8 cellular contexts compared by ENCODE assay signal in the genomic region with DNA sequence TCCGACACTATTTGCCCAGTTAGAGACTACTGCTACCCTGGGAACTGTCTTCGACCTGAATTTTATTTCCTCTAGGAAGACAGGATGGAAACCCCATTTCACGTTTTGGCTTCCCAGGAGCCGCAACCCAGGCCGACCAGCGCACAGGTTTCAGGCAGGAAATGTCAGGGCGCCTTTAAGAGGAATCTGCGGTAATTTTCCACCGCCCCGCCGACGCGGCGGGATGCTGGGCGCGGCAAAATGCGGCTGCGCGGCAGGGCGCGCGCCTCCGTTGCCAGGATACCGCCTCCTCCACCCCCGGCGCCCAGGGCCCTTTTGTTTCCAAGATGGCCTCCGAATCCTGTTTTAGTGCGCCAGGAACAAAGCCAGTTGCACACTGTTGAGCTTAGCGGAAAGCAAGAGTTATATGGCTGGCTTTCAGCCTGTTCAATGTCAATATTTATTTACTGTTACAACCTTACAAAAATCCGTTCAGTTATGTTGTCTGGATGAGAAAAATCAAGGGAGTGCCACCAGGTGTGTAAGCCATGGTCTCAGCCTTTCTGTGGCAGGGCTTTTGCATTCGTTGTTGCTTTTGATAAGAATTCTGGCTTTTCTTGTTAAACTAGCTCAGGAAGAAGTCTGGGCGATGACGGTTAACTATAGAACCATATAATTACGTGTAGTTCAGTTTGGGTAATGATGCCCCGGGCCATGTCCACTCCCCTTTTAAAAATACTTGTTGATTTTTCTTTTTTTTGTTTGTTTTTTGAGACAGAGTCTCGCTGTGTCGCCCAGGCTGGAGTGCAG.
DNase-seq lines count a peak whose midpoint lies in the region; ATAC-seq and TF ChIP-seq lines count a peak whose summit lies in the region.

No MANE protein-coding gene starts in this region.

- intact Hi-C loops in colonic mucosa (cut with DNase I) = no loop called here

- peak overlapping the region; percentile 69 to 86 (median 82) for H3K27ac ChIP-seq in BLaER1 treated with 17β-estradiol and CSF1 and Interleukin-3, amounts not matched to agents 10 nM and 100 nM
- peak overlapping the region; percentile 86 for H3K27ac ChIP-seq in colonic mucosa

- DNase-seq in NCI-H524 (lab: John Stamatoyannopoulos, UW) = peak; percentile 91 to 97
- DNase-seq in activated CD4-positive, alpha-beta T cell treated with anti-CD3 and anti-CD28 coated beads for 48 hours = peak; percentile 90
- peak; percentile 95 for DNase-seq in colonic mucosa
- peak; percentile 95 for DNase-seq in left lobe of liver (ENCODE audit: low spot score)
- peak; percentile 87 to 91 for DNase-seq in stimulated activated CD4-positive, alpha-beta T cell treated with anti-CD3 and anti-CD28 coated beads, Interleukin-2, amount 100 ng/mL, for 24 hours

- peak overlapping the region; percentile 43 to 69 (median 58) for H3K4me3 ChIP-seq in BLaER1 treated with 17β-estradiol and CSF1 and Interleukin-3, amounts not matched to agents 10 nM and 100 nM
- peak overlapping the region; percentile 10 for H3K4me3 ChIP-seq in colonic mucosa

- no peaks in the 10 kb centered on the region for H3K9me3 ChIP-seq in BLaER1 treated with 17β-estradiol and CSF1 and Interleukin-3, amounts not matched to agents 10 nM and 100 nM (replicated peaks in 1 of 11)
- H3K9me3 ChIP-seq in colonic mucosa = no peaks in the 10 kb centered on the region

- peak overlapping the region; percentile 75 to 94 (median 81) for H3K4me2 ChIP-seq in BLaER1 treated with 17β-estradiol and CSF1 and Interleukin-3, amounts not matched to agents 10 nM and 100 nM

- TF ChIP-seq CTCF in colonic mucosa (IDR thresholded peaks at IDR 0.05) = no peak

- no peaks in the 10 kb centered on the region for H3K36me3 ChIP-seq in BLaER1 treated with 17β-estradiol and CSF1 and Interleukin-3, amounts not matched to agents 10 nM and 100 nM
- no peaks in the 10 kb centered on the region for H3K36me3 ChIP-seq in colonic mucosa

- H3K27me3 ChIP-seq in BLaER1 treated with 17β-estradiol and CSF1 and Interleukin-3, amounts not matched to agents 10 nM and 100 nM = no peaks in the 10 kb centered on the region
- no peaks in the 10 kb centered on the region for H3K27me3 ChIP-seq in colonic mucosa

- no peaks in the 10 kb centered on the region for H4K20me1 ChIP-seq in BLaER1 treated with 17β-estradiol and CSF1 and Interleukin-3, amounts not matched to agents 10 nM and 100 nM

- peaks cover 59 to 72% (median 62%) of the 10 kb centered on the region in 10 experiments for H3K4me1 ChIP-seq in BLaER1 treated with 17β-estradiol and CSF1 and Interleukin-3, amounts not matched to agents 10 nM and 100 nM
- peaks cover 7% of the 10 kb centered on the region for H3K4me1 ChIP-seq in colonic mucosa

- peak overlapping the region; percentile 65 to 81 (median 77) for H3K9ac ChIP-seq in BLaER1 treated with 17β-estradiol and CSF1 and Interleukin-3, amounts not matched to agents 10 nM and 100 nM
- peak overlapping the region in 1 of 2 donors; percentile 57 for H3K9ac ChIP-seq in colonic mucosa (ENCODE audit: low read depth in 2 of 2, low read length in 2 of 2)

- ATAC-seq in GM19328 (IDR thresholded peaks at IDR 0.05; ENCODE audit: unreplicated experiment) = peak; percentile 74
- ATAC-seq in HG03460 (IDR thresholded peaks at IDR 0.05; ENCODE audit: unreplicated experiment) = peak; percentile 88
- ATAC-seq in left lobe of liver = peak; percentile 97

Comparison
In these comparisons a context has a peak if more than half of its experiments do, and no peak if none do; other contexts are left out.
1. Peak in every context shown above with its lines: DNase-seq, ATAC-seq, H3K4me3 ChIP-seq and H3K27ac ChIP-seq.